In the genomic region with DNA sequence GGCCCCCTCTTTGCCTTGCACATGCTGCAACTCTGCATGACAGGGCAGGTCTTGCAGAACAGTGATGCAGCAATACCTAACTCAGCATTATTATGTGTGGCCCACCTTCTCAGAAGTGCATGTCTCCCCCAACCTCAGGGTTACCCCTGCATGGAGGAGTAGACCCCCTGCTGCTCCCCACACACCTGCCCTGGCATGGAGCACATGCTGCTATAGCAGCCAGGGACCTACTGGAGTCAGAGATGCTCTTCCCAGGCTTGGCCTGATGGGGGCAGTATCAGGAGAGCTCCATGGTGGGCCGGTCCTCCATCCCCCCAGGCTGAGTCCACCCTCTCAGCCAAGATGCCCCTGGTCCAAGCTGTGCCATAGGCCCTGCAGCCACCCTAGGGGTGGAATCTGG, we compare ENCODE assay signal across 9 cellular contexts. TPM values are rescaled to one million over a fixed set of nuclear protein-coding genes. Genes with fewer than 3 reads are reported as not detected.
A peak's percentile ranks its signal among the peaks of the same experiment; 100 is the strongest.
DNase-seq lines count a peak whose midpoint lies in the region; ATAC-seq, FAIRE-seq and TF ChIP-seq lines count a peak whose summit lies in the region.
"Had no signal": no experiment of that assay in that cellular context is flagged by ENCODE, and none has a peak within 500 bp of the region (broad histone marks: within the 10 kb centered on the region; RNA-seq: fewer than 3 reads in every experiment).

No MANE protein-coding gene starts in this region.

- TF ChIP-seq CTCF in BJ (IDR thresholded peaks at IDR 0.05; ENCODE audit: insufficient read depth, low read depth, low read length) (peak; percentile 38), GM13977 (IDR thresholded peaks at IDR 0.05; ENCODE audit: extremely low read depth, insufficient read depth, missing control alignments) (peak; percentile 63), SK-N-SH (IDR thresholded peaks at IDR 0.05) (peak; percentile 45), keratinocyte (optimal IDR thresholded peaks at IDR 0.05 in 1 of 3, IDR thresholded peaks at IDR 0.05 in 1 of 3, conservative IDR thresholded peaks at IDR 0.05 in 1 of 3; ENCODE audit: extremely low read depth in 1 of 3, insufficient read depth in 2 of 3, low read length in 3 of 3) (peak; percentile 37 to 53 (median 39)), mesothelial cell of epicardium (IDR thresholded peaks at IDR 0.05; ENCODE audit: unreplicated experiment) (no peak)

- in situ Hi-C loops in GM13977 (cut with MboI; ENCODE audit: low pct_unique_long_range_greater_than_20kb, low sequenced_read_pairs, unreplicated experiment): no loop called here

- H3K4me2 ChIP-seq in SK-N-SH: no peak overlapping the region
- no peak overlapping the region for H3K4me2 ChIP-seq in keratinocyte (ENCODE audit: control insufficient read depth, extremely low read depth, insufficient read depth, low read depth, low read length)

- no peak overlapping the region for H3K4me3 Mint-ChIP-seq in mesothelial cell of epicardium

- H3K4me1 Mint-ChIP-seq in mesothelial cell of epicardium: peaks cover 55% of the 10 kb centered on the region

- no peaks in the 10 kb centered on the region for H3K9me3 ChIP-seq in SK-N-SH
- no peaks in the 10 kb centered on the region for H3K9me3 ChIP-seq in keratinocyte (ENCODE audit: control insufficient read depth, low read depth, low read length)

- H3K27ac Mint-ChIP-seq in mesothelial cell of epicardium: no peak overlapping the region

- H3K27me3 Mint-ChIP-seq in mesothelial cell of epicardium (ENCODE audit: low read depth): no peaks in the 10 kb centered on the region

- dilution Hi-C loops in keratinocyte (cut with MboI; ENCODE audit: extremely low pct_ligation_motif_present, low sequenced_read_pairs): no loop called here

- H3K9ac ChIP-seq in SK-N-SH (no peak overlapping the region), keratinocyte (ENCODE audit: control insufficient read depth, extremely low read depth, insufficient read depth, low read length) (no peak overlapping the region)

- no peaks in the 10 kb centered on the region for H3K9me2 ChIP-seq in SK-N-SH

- no peaks in the 10 kb centered on the region for H3K9me3 Mint-ChIP-seq in mesothelial cell of epicardium

- no peaks in the 10 kb centered on the region; the same call in 1 of the 2 replicates for H3K27me3 ChIP-seq in BJ (ENCODE audit: control insufficient read depth, insufficient read depth, low read length)
- H3K27me3 ChIP-seq in SK-N-SH (ENCODE audit: insufficient read depth): no peaks in the 10 kb centered on the region
- H3K27me3 ChIP-seq in keratinocyte (ENCODE audit: control insufficient read depth, extremely low read depth, insufficient read depth, low read length): no peaks in the 10 kb centered on the region

- FAIRE-seq in keratinocyte (lab: Jason Lieb, UNC): no peak
- FAIRE-seq: GM18507 had no signal

- WGBS in SK-N-SH (ENCODE audit: low lambda C conversion rate): 67% methylated on average over 1 of the region's 1 CpG

- H3K36me3 ChIP-seq in BJ (ENCODE audit: control insufficient read depth, insufficient read depth, low read length) (no peaks in the 10 kb centered on the region), SK-N-SH (replicated peaks in 1 of 2; ENCODE audit: control insufficient read depth in 1 of 2, insufficient read depth in 2 of 2, low read length in 1 of 2) (no peaks in the 10 kb centered on the region), keratinocyte (ENCODE audit: control insufficient read depth in 2 of 2, extremely low read depth in 1 of 2, insufficient read depth in 2 of 2, low read length in 2 of 2) (no peaks in the 10 kb centered on the region)

- H3F3A ChIP-seq in SK-N-SH (replicated peaks; ENCODE audit: insufficient read depth): no peaks in the 10 kb centered on the region

- H3K4me1 ChIP-seq in SK-N-SH (ENCODE audit: control insufficient read depth in 1 of 2, insufficient read depth in 2 of 2, low read depth in 1 of 2, low read length in 1 of 2) (peaks cover 0 to 13% of the 10 kb centered on the region in 2 experiments; a peak in 1 of 4 replicates), keratinocyte (ENCODE audit: control insufficient read depth, extremely low read depth, insufficient read depth, low read length) (peaks cover 18% of the 10 kb centered on the region)

- TF ChIP-seq EP300 in SK-N-SH (IDR thresholded peaks at IDR 0.05; ENCODE audit: borderline replicate concordance in 1 of 2, low read depth in 1 of 2, low read length in 1 of 2): no peak

- no peak overlapping the region for H3K27ac ChIP-seq in SK-N-SH (ENCODE audit: low read depth in 2 of 2, low read length in 1 of 2)
- no peak overlapping the region for H3K27ac ChIP-seq in keratinocyte (ENCODE audit: control insufficient read depth, insufficient read depth, low read length)

- DNase-seq in BJ (ENCODE audit: low read depth) (no peak), GM13977 (ENCODE audit: low spot score) (peak; percentile 58), SK-N-SH (peak; percentile 56), keratinocyte (ENCODE audit: low read depth, low spot score) (no peak), mesothelial cell of epicardium (ENCODE audit: low spot score in 2 of 2, unreplicated experiment in 2 of 2) (no peak), pons (ENCODE audit: low spot score) (no peak)

- CTCF ChIA-PET in BJ (lab: Yijun Ruan, JAX) (interaction anchor here (0.6 to 2.6 kb wide), 6 partner anchors 61 to 351 kb away, joined by 3 to 11 read pairs (median 3); no protein-coding TSS in a partner anchor), SK-N-SH (lab: Yijun Ruan, JAX) (interaction anchor here (0.6 to 3.3 kb wide), 19 partner anchors 9 to 683 kb away, joined by 3 to 18 read pairs (median 4); partner anchors contain the start of gene CPEB4)

- H3K79me2 ChIP-seq in SK-N-SH (ENCODE audit: insufficient read depth) (no peaks in the 10 kb centered on the region), keratinocyte (ENCODE audit: control insufficient read depth, insufficient read depth, low read length) (no peaks in the 10 kb centered on the region)

- no peak overlapping the region for H3K4me3 ChIP-seq in BJ (ENCODE audit: low read depth, low read length)
- H3K4me3 ChIP-seq in SK-N-SH (ENCODE audit: low read depth in 2 of 2, low read length in 1 of 2): no peak overlapping the region
- H3K4me3 ChIP-seq in keratinocyte (ENCODE audit: control insufficient read depth in 2 of 3, extremely low read depth in 1 of 3, insufficient read depth in 2 of 3, low read depth in 1 of 3, low read length in 3 of 3): no peak overlapping the region

- no peak overlapping the region for H2AFZ ChIP-seq in SK-N-SH (ENCODE audit: low read depth)
- H2AFZ ChIP-seq in keratinocyte (ENCODE audit: control insufficient read depth, low read length): no peak overlapping the region

- ATAC-seq in HG02571 (IDR thresholded peaks at IDR 0.05; ENCODE audit: unreplicated experiment) (no peak), HG03457 (IDR thresholded peaks at IDR 0.05; ENCODE audit: unreplicated experiment) (no peak)

- H3K9me1 ChIP-seq in keratinocyte (ENCODE audit: control insufficient read depth, extremely low read depth, insufficient read depth, low read length): no peaks in the 10 kb centered on the region

- H3K36me3 Mint-ChIP-seq in mesothelial cell of epicardium: no peaks in the 10 kb centered on the region

- POLR2A ChIA-PET in BJ (lab: Charles Lee) (no interaction called here), SK-N-SH (lab: Yijun Ruan, JAX) (interaction anchor here (0.6 to 1.3 kb wide), 3 partner anchors 45 to 334 kb away, joined by 3 to 4 read pairs (median 3); no protein-coding TSS in a partner anchor)

- peak; percentile 38; the same call in 1 of the 2 replicates for TF ChIP-seq RAD21 in SK-N-SH (IDR thresholded peaks at IDR 0.05; ENCODE audit: low read length)

- H4K20me1 ChIP-seq in SK-N-SH (ENCODE audit: insufficient read depth): no peaks in the 10 kb centered on the region
- H4K20me1 ChIP-seq in keratinocyte (ENCODE audit: control insufficient read depth, extremely low read depth, insufficient read depth, low read length): no peaks in the 10 kb centered on the region

TF ChIP-seq in SK-N-SH, 30 proteins besides CTCF, POLR2A, EP300 and RAD21 (continues in another document):
- TF ChIP-seq RCOR1 (IDR thresholded peaks at IDR 0.05; ENCODE audit: low read length): no peak
- TF ChIP-seq CHD2 (IDR thresholded peaks at IDR 0.05; ENCODE audit: low read length, partially characterized antibody): no peak
- TF ChIP-seq IRF3 (IDR thresholded peaks at IDR 0.05; ENCODE audit: low read depth, low read length): no peak
- no peak for TF ChIP-seq RFX5 (IDR thresholded peaks at IDR 0.05; ENCODE audit: low read length)
- no peak for TF ChIP-seq JUND (IDR thresholded peaks at IDR 0.05)

RNA-seq across cellular contexts. Expression of gene BOD1, which starts 13.2 kb away (rescaled TPM):
- polyA plus RNA-seq in BJ (2011; rRNA removed) (51.5 and 61.5 TPM in 2 replicates), SK-N-SH (2012; rRNA removed) (45.3 and 52.2 TPM in 2 replicates), keratinocyte (37.5 to 46.8 TPM (median 37.5 TPM) in 3 replicates)
- polyA minus RNA-seq in BJ (2011; rRNA and poly(A)+ RNA removed): 17.6 and 30.3 TPM in 2 replicates
- polyA plus RNA-seq in SK-N-SH (2012; cell fraction: cytosol; rRNA removed): 56.6 and 57.4 TPM in 2 replicates
- polyA plus RNA-seq in SK-N-SH (2012; cell fraction: nucleus; rRNA removed): 47.5 and 68.0 TPM in 2 replicates
- polyA plus RNA-seq in keratinocyte (2011; ENCODE audit: low read depth): 69.0 TPM
- 36.4 and 47.5 TPM in 2 replicates for polyA plus RNA-seq in keratinocyte (2011; cell fraction: cytosol; rRNA removed)
- polyA plus RNA-seq in keratinocyte (2011; cell fraction: nucleus; rRNA removed): 32.3 and 41.5 TPM in 2 replicates
- 35.8 and 53.4 TPM in 2 replicates for polyA plus RNA-seq in keratinocyte (2012; ENCODE audit: low replicate concordance)
- polyA minus RNA-seq in keratinocyte: 1.7 to 31.9 TPM (median 30.5 TPM) in 3 replicates
- polyA minus RNA-seq in keratinocyte (2011; cell fraction: cytosol; rRNA and poly(A)+ RNA removed): 26.1 TPM
- 3.7 and 8.3 TPM in 2 replicates for polyA minus RNA-seq in keratinocyte (2011; cell fraction: nucleus; rRNA and poly(A)+ RNA removed)
- 90.6 to 91.9 TPM (median 91.2 TPM) in 3 replicates for total RNA-seq in mesothelial cell of epicardium

Comparison
In these comparisons a context has a peak if more than half of its experiments do, and no peak if none do; other contexts are left out.
1. DNase-seq: peak in GM13977 (single experiment) and SK-N-SH (single experiment); none in BJ (single experiment), keratinocyte (single experiment), mesothelial cell of epicardium (0 of 2) and pons (single experiment).